14 cellular contexts compared by ENCODE assay signal in the genomic region with DNA sequence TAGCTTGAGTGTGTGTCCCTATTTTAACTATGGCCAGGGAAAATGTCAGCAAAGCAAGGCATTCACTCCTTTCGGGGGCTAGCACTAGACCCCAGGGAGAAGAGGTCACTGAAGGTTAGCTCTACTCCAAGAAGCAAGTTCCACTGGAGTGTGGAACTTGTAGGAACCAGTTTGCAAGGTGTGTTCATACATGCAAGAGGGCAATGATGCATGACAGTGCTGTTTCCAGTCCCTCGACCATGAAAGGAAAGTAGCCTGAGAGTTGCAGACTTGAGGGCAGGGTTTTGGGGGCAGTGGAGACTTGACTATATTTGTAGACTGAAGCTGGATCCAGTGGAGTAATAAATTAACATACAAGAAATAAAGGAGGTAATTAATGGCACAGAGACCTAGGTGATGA. TPM values are rescaled to one million over a fixed set of nuclear protein-coding genes. Genes with fewer than 3 reads are reported as not detected.
DNase-seq lines count a peak whose midpoint lies in the region; ATAC-seq and TF ChIP-seq lines count a peak whose summit lies in the region.
"Had no signal": no experiment of that assay in that cellular context is flagged by ENCODE, and none has a peak within 500 bp of the region (broad histone marks: within the 10 kb centered on the region; RNA-seq: fewer than 3 reads in every experiment).

No MANE protein-coding gene starts in this region.

- no peak overlapping the region for H2AFZ ChIP-seq in OCI-LY7 (ENCODE audit: low read length)

- H3K9me2 ChIP-seq in OCI-LY7 (ENCODE audit: insufficient read depth, low read length): no peaks in the 10 kb centered on the region

- ATAC-seq in GM18909 (IDR thresholded peaks at IDR 0.05; ENCODE audit: poor library complexity, unreplicated experiment): peak; percentile 53
- ATAC-seq in HG03342 (IDR thresholded peaks at IDR 0.05; ENCODE audit: unreplicated experiment): peak; percentile 67
- no peak for ATAC-seq in HG02981 (IDR thresholded peaks at IDR 0.05; ENCODE audit: unreplicated experiment)
- ATAC-seq: sciatic nerve had no signal

- no TSS peak for BruUV-seq in OCI-LY7 (replicated peaks; lab: Mats Ljungman, UMichigan)

- H3K79me2 ChIP-seq in OCI-LY7 (ENCODE audit: insufficient read depth, low read depth, low read length): no peaks in the 10 kb centered on the region

- POLR2A ChIA-PET in OCI-LY7 (lab: Charles Lee): interaction anchor here (0.5 kb wide), 1 partner anchor 247 kb away, joined by 3 read pairs; no protein-coding TSS in a partner anchor

- H3K36me3 ChIP-seq in OCI-LY7 (ENCODE audit: insufficient read depth, low read length): no peaks in the 10 kb centered on the region
- H3K36me3 ChIP-seq: tibial nerve had no signal

- DNase-seq in DMS53 treated with DMSO at 0.1 percent for 48 hours (lab: John Stamatoyannopoulos, UW; ENCODE audit: unreplicated experiment) (peak; percentile 92), OCI-LY7 (ENCODE audit: low spot score) (peak; percentile 50), cortex of kidney (lab: John Stamatoyannopoulos, UW) (no peak), pons (ENCODE audit: low spot score) (no peak), NCI-H1694 (lab: John Stamatoyannopoulos, UW) (no peak)
- DNase-seq: glutamatergic neuron; NCI-H524; stimulated activated CD4-positive, alpha-beta T cell treated with anti-CD3 and anti-CD28 coated beads, Interleukin-2, amount 100 ng/mL, for 48 hours had no signal

- intact Hi-C loops in OCI-LY7 (cut with micrococcal nuclease; ENCODE audit: unreplicated experiment): no loop called here

- peak overlapping the region; percentile 21; the same call in 1 of the 2 replicates for H3K4me2 ChIP-seq in OCI-LY7 (ENCODE audit: low read length)

- CTCF ChIA-PET in OCI-LY7 (lab: Charles Lee; ENCODE audit: unreplicated experiment): no interaction called here

- no peak overlapping the region for H3K4me3 ChIP-seq in OCI-LY7 (ENCODE audit: low read depth, low read length, poor library complexity, severe bottlenecking)
- H3K4me3 ChIP-seq: tibial nerve had no signal

- no peak for TF ChIP-seq CTCF in OCI-LY7 (conservative IDR thresholded peaks at IDR 0.05; ENCODE audit: low read length)

- peaks cover 40% of the 10 kb centered on the region for H3K4me1 ChIP-seq in OCI-LY7 (ENCODE audit: insufficient read depth, low read length, poor library complexity, severe bottlenecking)
- H3K4me1 ChIP-seq: tibial nerve had no signal

- no peaks in the 10 kb centered on the region for H4K20me1 ChIP-seq in OCI-LY7 (ENCODE audit: insufficient read depth, low read length)

- no peak overlapping the region for H3K27ac ChIP-seq in OCI-LY7 (ENCODE audit: low read depth, low read length, poor library complexity, severe bottlenecking)
- H3K27ac ChIP-seq: epithelial cell of prostate, tibial nerve had no signal

- no peaks in the 10 kb centered on the region for H3K9me3 ChIP-seq in OCI-LY7 (ENCODE audit: low read length)
- H3K9me3 ChIP-seq: tibial nerve had no signal

RNA-seq across cellular contexts. Expression of gene SLC36A4, which starts 21.6 kb away (rescaled TPM):
- 2.2 and 3.0 TPM in 2 replicates for total RNA-seq in OCI-LY7 (2014; rRNA removed; shearing (Covaris generic))
- total RNA-seq in OCI-LY7 (2022): 4.2 and 8.8 TPM in 2 replicates

Comparison
In these comparisons a context has a peak if more than half of its experiments do, and no peak if none do; other contexts are left out.
1. DNase-seq: peak in DMS53 treated with DMSO at 0.1 percent for 48 hours (single experiment) and OCI-LY7 (single experiment); none in cortex of kidney (single experiment), pons (single experiment) and NCI-H1694 (single experiment).